Comparison of ENCODE assay signal across 9 cellular contexts in the genomic region with DNA sequence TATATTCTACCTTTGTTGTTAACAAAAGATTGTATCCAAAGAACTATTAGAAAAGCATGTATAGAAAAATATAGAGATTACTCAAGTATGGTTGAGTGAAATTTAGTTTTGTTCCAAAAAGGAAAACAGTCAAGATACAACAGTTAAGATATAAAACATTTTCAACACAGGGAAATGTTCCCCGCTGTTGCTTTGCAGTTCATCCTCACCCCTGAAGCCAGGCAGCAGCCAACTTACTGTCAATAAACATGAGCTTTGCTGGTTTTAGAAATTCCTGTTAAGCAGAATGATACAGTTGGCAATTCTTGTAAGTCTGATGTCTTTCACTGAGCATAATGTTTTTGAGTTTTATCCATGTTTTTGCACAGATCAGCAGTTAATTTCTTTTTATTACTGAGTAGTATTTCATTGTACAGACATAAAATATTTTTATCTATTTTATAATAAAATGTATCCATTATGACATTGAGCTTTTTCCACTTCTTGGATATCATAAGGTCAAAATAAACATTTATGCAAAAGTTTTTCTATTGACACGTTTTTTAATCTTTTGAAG. TPM values are rescaled to one million over a fixed set of nuclear protein-coding genes. Genes with fewer than 3 reads are reported as not detected.
A peak's percentile ranks its signal among the peaks of the same experiment; 100 is the strongest.
DNase-seq lines count a peak whose midpoint lies in the region; ATAC-seq, FAIRE-seq and TF ChIP-seq lines count a peak whose summit lies in the region.
"Had no signal": no experiment of that assay in that cellular context is flagged by ENCODE, and none has a peak within 500 bp of the region (broad histone marks: within the 10 kb centered on the region; RNA-seq: fewer than 3 reads in every experiment).

No MANE protein-coding gene starts in this region.

- peak overlapping the region; percentile 47 to 57; a peak in 2 of 4 replicates for H3K4me3 ChIP-seq in DND-41 (ENCODE audit: low read depth in 1 of 2, low read length in 2 of 2)
- peak overlapping the region in 1 of 3 experiments; percentile 93 for H3K4me3 ChIP-seq in endothelial cell of umbilical vein (replicated peaks in 1 of 3; ENCODE audit: insufficient read depth in 1 of 3, low read depth in 1 of 3, low read length in 3 of 3)
- peak overlapping the region in 1 of 4 donors; percentile 38 for H3K4me3 ChIP-seq in pancreas

- CTCF ChIA-PET in endothelial cell of umbilical vein (lab: Charles Lee) = interaction anchor here (2.0 kb wide), 1 partner anchor 127 kb away, joined by 6 read pairs; no protein-coding TSS in a partner anchor

- dilution Hi-C loops in endothelial cell of umbilical vein (cut with MboI; ENCODE audit: extremely low pct_ligation_motif_present, low sequenced_read_pairs) = no loop called here

- FAIRE-seq in endothelial cell of umbilical vein (lab: Jason Lieb, UNC) (no peak), pancreas (lab: Jason Lieb, UNC) (peak; percentile 56)

- H3K9me3 ChIP-seq in DND-41 (ENCODE audit: insufficient read depth, low read length, severe bottlenecking) (no peaks in the 10 kb centered on the region), endothelial cell of umbilical vein (replicated peaks; ENCODE audit: control insufficient read depth, insufficient read depth, low read length) (no peaks in the 10 kb centered on the region), pancreas (no peaks in the 10 kb centered on the region)

- H3K27me3 ChIP-seq in DND-41 (ENCODE audit: insufficient read depth, low read length, poor library complexity) (no peaks in the 10 kb centered on the region), endothelial cell of umbilical vein (ENCODE audit: control insufficient read depth in 2 of 2, insufficient read depth in 2 of 2, low read length in 2 of 2) (no peaks in the 10 kb centered on the region), pancreas (no peaks in the 10 kb centered on the region)

- peak; percentile 38 for DNase-seq in DND-41
- peak; percentile 30 for DNase-seq in RPMI7951 (ENCODE audit: low read depth)
- DNase-seq in endothelial cell of umbilical vein (ENCODE audit: low read depth, low spot score) = peak; percentile 44
- no peak for DNase-seq in pancreas
- DNase-seq in MV-4-11 (lab: John Stamatoyannopoulos, UW) = no peak
- no peak for DNase-seq in stimulated activated CD4-positive, alpha-beta T cell treated with anti-CD3 and anti-CD28 coated beads, Interleukin-12 subunit alpha, Interleukin-12 subunit beta, amount 100 ng/mL, for 4 hours
- no peak for DNase-seq in NCI-H1436 treated with DMSO at 0.1 percent for 48 hours (lab: John Stamatoyannopoulos, UW)
- DNase-seq in DMS153 (lab: John Stamatoyannopoulos, UW) = no peak
- DNase-seq: left cardiac atrium had no signal

- H2AFZ ChIP-seq in DND-41 (ENCODE audit: low read depth, low read length) = peak overlapping the region; percentile 78
- H2AFZ ChIP-seq in endothelial cell of umbilical vein (ENCODE audit: low read depth, low read length) = peak overlapping the region; percentile 94

- POLR2A ChIA-PET in endothelial cell of umbilical vein (lab: Charles Lee) = interaction anchor here (0.6 kb wide), 1 partner anchor 26 kb away, joined by 3 read pairs; no protein-coding TSS in a partner anchor

- intact Hi-C loops in endothelial cell of umbilical vein (cut with micrococcal nuclease) (no loop called here), pancreas (cut with DNase I) (no loop called here)

- H3K9ac ChIP-seq in DND-41 (ENCODE audit: low read depth, low read length) (peak overlapping the region; percentile 67), endothelial cell of umbilical vein (replicated peaks; ENCODE audit: extremely low read depth, insufficient read depth, low read length) (peak overlapping the region; percentile 94)

- no peak for TF ChIP-seq POLR2A in endothelial cell of umbilical vein (IDR thresholded peaks at IDR 0.05; ENCODE audit: low read depth, low read length)

- peaks cover 42% of the 10 kb centered on the region for H3K79me2 ChIP-seq in DND-41 (ENCODE audit: insufficient read depth, low read length)
- peaks cover 21% of the 10 kb centered on the region for H3K79me2 ChIP-seq in endothelial cell of umbilical vein (ENCODE audit: control insufficient read depth, insufficient read depth, low read length)

- 63 to 74% methylated on average over 2 of the region's 2 CpGs for WGBS in pancreas, 2 donors

- H3K4me1 ChIP-seq in DND-41 (ENCODE audit: insufficient read depth, low read length) (peaks cover 21% of the 10 kb centered on the region), endothelial cell of umbilical vein (ENCODE audit: control insufficient read depth, extremely low read depth, insufficient read depth, low read length) (peaks cover 31% of the 10 kb centered on the region), pancreas (peaks cover 0 to 6% (median 0%) of the 10 kb centered on the region in 3 donors)

- H3K9me1 ChIP-seq in endothelial cell of umbilical vein (replicated peaks; ENCODE audit: control insufficient read depth, extremely low read depth, insufficient read depth, low read length) = no peaks in the 10 kb centered on the region

- H3K27ac ChIP-seq in DND-41 (ENCODE audit: low read length) = peak overlapping the region; percentile 98
- H3K27ac ChIP-seq in endothelial cell of umbilical vein (ENCODE audit: insufficient read depth, low read depth, low read length) = peak overlapping the region; percentile 96
- peak overlapping the region in 2 of 4 donors; percentile 72 for H3K27ac ChIP-seq in pancreas

- H3K4me2 ChIP-seq in DND-41 (ENCODE audit: insufficient read depth, low read length) (peak overlapping the region; percentile 69), endothelial cell of umbilical vein (ENCODE audit: insufficient read depth, low read length) (peak overlapping the region; percentile 99)

- no peaks in the 10 kb centered on the region for H4K20me1 ChIP-seq in DND-41 (ENCODE audit: insufficient read depth, low read length)
- H4K20me1 ChIP-seq in endothelial cell of umbilical vein (replicated peaks; ENCODE audit: control insufficient read depth, extremely low read depth, insufficient read depth, low read length) = no peaks in the 10 kb centered on the region

- TF ChIP-seq CTCF in DND-41 (IDR thresholded peaks at IDR 0.05; ENCODE audit: borderline replicate concordance, extremely low read depth, low read length, poor library complexity, severe bottlenecking) = no peak
- no peak for TF ChIP-seq CTCF in endothelial cell of umbilical vein (IDR thresholded peaks at IDR 0.05; ENCODE audit: extremely low read depth in 1 of 2, insufficient read depth in 1 of 2, low read depth in 1 of 2, low read length in 2 of 2)
- TF ChIP-seq CTCF in pancreas (IDR thresholded peaks at IDR 0.05) = no peak

- H3K36me3 ChIP-seq in DND-41 (ENCODE audit: insufficient read depth, low read length) (no peaks in the 10 kb centered on the region), endothelial cell of umbilical vein (ENCODE audit: control insufficient read depth in 2 of 2, extremely low read depth in 1 of 2, insufficient read depth in 2 of 2, low read length in 2 of 2) (no peaks in the 10 kb centered on the region), pancreas (no peaks in the 10 kb centered on the region)

- no TSS peak for BruUV-seq in endothelial cell of umbilical vein (replicated peaks; lab: Mats Ljungman, UMichigan)

- ATAC-seq in DND-41 (ENCODE audit: insufficient read depth, low read depth) (no peak), pancreas (peak in 2 of 4 donors; percentile 24 to 28)

TF ChIP-seq in endothelial cell of umbilical vein, 7 proteins besides CTCF, POLR2A, EP300 and RAD21 (continues in another document):
- TF ChIP-seq POLR2AphosphoS5 (IDR thresholded peaks at IDR 0.05; ENCODE audit: insufficient read depth, low read depth, low read length) = no peak
- no peak for TF ChIP-seq GATA2 (IDR thresholded peaks at IDR 0.05; ENCODE audit: insufficient read depth, insufficient read length, low read depth, low read length)
- no peak for TF ChIP-seq MYC (IDR thresholded peaks at IDR 0.05; ENCODE audit: low read depth, low read length)
- no peak for TF ChIP-seq EZH2 (IDR thresholded peaks at IDR 0.05; ENCODE audit: borderline replicate concordance, low read depth, low read length, severe bottlenecking)

RNA-seq across cellular contexts. Expression of gene CLEC2B, which starts 1.2 kb away (rescaled TPM):
- 53.2 and 59.1 TPM in 2 replicates for total RNA-seq in RPMI7951 (2014; rRNA removed; shearing (Covaris generic))
- total RNA-seq in endothelial cell of umbilical vein = 16.4 and 18.3 TPM in 2 replicates
- 4.4 and 6.7 TPM in 2 replicates for polyA plus RNA-seq in endothelial cell of umbilical vein
- polyA plus RNA-seq in endothelial cell of umbilical vein (2011; cell fraction: cytosol; rRNA removed) = 8.0 and 9.4 TPM in 2 replicates
- polyA plus RNA-seq in endothelial cell of umbilical vein (2011; cell fraction: nucleus; rRNA removed) = 25.2 and 31.4 TPM in 2 replicates
- 9.0 and 11.6 TPM in 2 replicates for polyA plus RNA-seq in endothelial cell of umbilical vein (2012)
- 2.2 and 6.4 TPM in 2 replicates for polyA minus RNA-seq in endothelial cell of umbilical vein
- 7.1 TPM for polyA minus RNA-seq in endothelial cell of umbilical vein (2011; cell fraction: cytosol; rRNA and poly(A)+ RNA removed)
- 18.3 and 26.1 TPM in 2 replicates for polyA minus RNA-seq in endothelial cell of umbilical vein (2011; cell fraction: nucleus; rRNA and poly(A)+ RNA removed)
- 1 to 10 TPM in 5 of 6 donors, under 1 TPM in 1; 0.65 to 6.3 (median 1.3) TPM for total RNA-seq in pancreas
- polyA plus RNA-seq in pancreas = 1 to 10 TPM; 1.7 to 2.4 TPM

RNA-seq across cellular contexts. Expression of gene KLRF2, which starts 10.9 kb away (rescaled TPM):
- total RNA-seq in RPMI7951 (2014; rRNA removed; shearing (Covaris generic)) = not detected in 2 replicates
- total RNA-seq in endothelial cell of umbilical vein (not detected in 2 replicates), pancreas (not detected)
- polyA plus RNA-seq in endothelial cell of umbilical vein (not detected in 2 replicates), pancreas (not detected)
- not detected in 2 replicates for polyA plus RNA-seq in endothelial cell of umbilical vein (2011; cell fraction: cytosol; rRNA removed)
- not detected in 2 replicates for polyA plus RNA-seq in endothelial cell of umbilical vein (2011; cell fraction: nucleus; rRNA removed)
- polyA plus RNA-seq in endothelial cell of umbilical vein (2012) = not detected in 2 replicates
- polyA minus RNA-seq in endothelial cell of umbilical vein = not detected in 2 replicates
- polyA minus RNA-seq in endothelial cell of umbilical vein (2011; cell fraction: cytosol; rRNA and poly(A)+ RNA removed) = not detected
- not detected in 2 replicates for polyA minus RNA-seq in endothelial cell of umbilical vein (2011; cell fraction: nucleus; rRNA and poly(A)+ RNA removed)
- total RNA-seq: left cardiac atrium had no signal

RNA-seq across cellular contexts. Expression of gene KLRF1, which starts 43.1 kb away (rescaled TPM):
- not detected in 2 replicates for total RNA-seq in RPMI7951 (2014; rRNA removed; shearing (Covaris generic))
- total RNA-seq in endothelial cell of umbilical vein = not detected in 2 replicates
- not detected in 2 replicates for polyA plus RNA-seq in endothelial cell of umbilical vein
- not detected in 2 replicates for polyA plus RNA-seq in endothelial cell of umbilical vein (2011; cell fraction: cytosol; rRNA removed)
- polyA plus RNA-seq in endothelial cell of umbilical vein (2011; cell fraction: nucleus; rRNA removed) = not detected in 2 replicates
- polyA plus RNA-seq in endothelial cell of umbilical vein (2012) = not detected in 2 replicates
- polyA minus RNA-seq in endothelial cell of umbilical vein = not detected in 2 replicates
- not detected for polyA minus RNA-seq in endothelial cell of umbilical vein (2011; cell fraction: cytosol; rRNA and poly(A)+ RNA removed)
- polyA minus RNA-seq in endothelial cell of umbilical vein (2011; cell fraction: nucleus; rRNA and poly(A)+ RNA removed) = not detected in 2 replicates
- under 1 TPM in 5 of 6 donors, not detected in 1; 0.28 to 0.76 (median 0.35) TPM for total RNA-seq in pancreas
- polyA plus RNA-seq in pancreas = 1 to 10 TPM in 1 of 2 donors, under 1 TPM in 1; 0.84 to 2.1 TPM

Comparison
In these comparisons a context has a peak if more than half of its experiments do, and no peak if none do; other contexts are left out.
1. DNase-seq: peak in DND-41 (single experiment), RPMI7951 (single experiment) and endothelial cell of umbilical vein (single experiment); none in pancreas (0 of 6), MV-4-11 (single experiment), stimulated activated CD4-positive, alpha-beta T cell treated with anti-CD3 and anti-CD28 coated beads, Interleukin-12 subunit alpha, Interleukin-12 subunit beta, amount 100 ng/mL, for 4 hours (single experiment), NCI-H1436 treated with DMSO at 0.1 percent for 48 hours (single experiment) and DMS153 (single experiment).